In genomic region chr5:129428636-129429035, GRCh38 we compare ENCODE assay signal across 2 cellular contexts. TPM values are rescaled to one million over a fixed set of nuclear protein-coding genes. Genes with fewer than 3 reads are reported as not detected.
"Had no signal": no experiment of that assay in that cellular context is flagged by ENCODE, and none has a peak within 500 bp of the region (broad histone marks: within the 10 kb centered on the region; RNA-seq: fewer than 3 reads in every experiment).

No MANE protein-coding gene starts in this region.

RNA-seq across cellular contexts. Expression of gene ADAMTS19, which starts 31.5 kb away (rescaled TPM):
- total RNA-seq: G401, GM12878 had no signal
- polyA plus RNA-seq: GM12878 had no signal
